ENCODE assay signal across 16 cellular contexts in the genomic region with DNA sequence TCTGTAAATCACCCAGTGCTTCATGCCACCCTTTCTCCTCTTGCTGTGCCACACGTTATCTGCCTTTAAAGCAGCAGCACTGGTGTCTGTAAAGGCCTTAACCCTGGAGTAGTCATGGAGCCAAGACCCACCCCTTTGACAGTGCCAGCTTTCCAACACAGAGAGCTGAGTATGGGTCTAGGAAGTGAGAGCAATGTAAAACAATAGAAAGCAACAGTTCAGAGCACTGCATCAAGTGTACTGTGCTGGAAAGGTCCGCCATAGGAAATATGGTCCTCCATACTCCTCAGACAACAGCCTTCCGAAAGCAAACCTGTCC.
"Had no signal": no experiment of that assay in that cellular context is flagged by ENCODE, and none has a peak within 500 bp of the region (broad histone marks: within the 10 kb centered on the region; RNA-seq: fewer than 3 reads in every experiment).

No MANE protein-coding gene starts in this region.

- DNase-seq: activated CD4-positive, alpha-beta memory T cell treated with anti-CD3 and anti-CD28 coated beads for 36 hours; activated gamma-delta T cell treated with Interleukin-2 at 50 U/mL for 16 hours; activated T-cell treated with anti-CD3 and anti-CD28 coated beads, Interleukin-2, amount 50 U/mL, for 48 hours; central memory CD4-positive, alpha-beta T cell; cortex of kidney; effector memory CD4-positive, alpha-beta T cell; hypothalamus; nephron progenitor cell; pancreas; stimulated activated CD4-positive, alpha-beta T cell treated with anti-CD3 and anti-CD28 coated beads, Interleukin-4, amount 100 ng/mL, for 4 hours; T-helper 1 cell had no signal

- H3K27ac Mint-ChIP-seq: activated CD4-positive, alpha-beta memory T cell treated with anti-CD3 and anti-CD28 coated beads for 36 hours had no signal

- H3K27me3 ChIP-seq: pancreas, upper lobe of left lung had no signal

- H3K9me3 Mint-ChIP-seq: activated CD4-positive, alpha-beta memory T cell treated with anti-CD3 and anti-CD28 coated beads for 36 hours; nephron progenitor cell had no signal

- H3K36me3 ChIP-seq: pancreas, upper lobe of left lung had no signal

- H3K27me3 Mint-ChIP-seq: activated CD4-positive, alpha-beta memory T cell treated with anti-CD3 and anti-CD28 coated beads for 36 hours had no signal

- H3K9me3 ChIP-seq: pancreas, upper lobe of left lung had no signal

- H3K4me3 ChIP-seq: lung, pancreas, SK-N-MC, upper lobe of left lung had no signal

- H3K36me3 Mint-ChIP-seq: activated CD4-positive, alpha-beta memory T cell treated with anti-CD3 and anti-CD28 coated beads for 36 hours had no signal

- H3K27ac ChIP-seq: epithelial cell of prostate, pancreas, SK-N-MC, VCaP had no signal

- H3K4me3 Mint-ChIP-seq: activated CD4-positive, alpha-beta memory T cell treated with anti-CD3 and anti-CD28 coated beads for 36 hours; nephron progenitor cell had no signal

- H3K4me1 ChIP-seq: pancreas had no signal
